1 cellular context compared by ENCODE assay signal in genomic region chr1:169113613-169114119, GRCh38.
TF ChIP-seq lines count a peak whose summit lies in the region.

No MANE protein-coding gene starts in this region.

TF ChIP-seq in WTC11, 78 proteins besides CTCF, POLR2A, EP300 and RAD21 (continued from another document):
- TF ChIP-seq ATF2 (CRISPR knock-in tag; IDR thresholded peaks at IDR 0.05; ENCODE audit: borderline replicate concordance, low read depth) = no peak
- no peak for TF ChIP-seq ZBTB43 (CRISPR knock-in tag; IDR thresholded peaks at IDR 0.05)
